ENCODE assay signal across 16 cellular contexts in genomic region chr5:31237159-31237558, GRCh38. TPM values are rescaled to one million over a fixed set of nuclear protein-coding genes. Genes with fewer than 3 reads are reported as not detected.
DNase-seq lines count a peak whose midpoint lies in the region; ATAC-seq and TF ChIP-seq lines count a peak whose summit lies in the region.
"Had no signal": no experiment of that assay in that cellular context is flagged by ENCODE, and none has a peak within 500 bp of the region (broad histone marks: within the 10 kb centered on the region; RNA-seq: fewer than 3 reads in every experiment).

No MANE protein-coding gene starts in this region.

- H3K4me3 Mint-ChIP-seq in glutamatergic neuron (ENCODE audit: unreplicated experiment): peak overlapping the region; percentile 52
- H3K4me3 Mint-ChIP-seq: activated CD4-positive, alpha-beta memory T cell treated with anti-CD3 and anti-CD28 coated beads for 36 hours; stimulated activated memory B cell treated with anti-CD40 and anti-IgM and Interleukin-4, amounts not matched to agents 10 μg/mL and 1 μg/mL and 100 μg/mL, for 72 hours; T-cell had no signal

- TF ChIP-seq POLR2A in gastroesophageal sphincter (IDR thresholded peaks at IDR 0.05): no peak

- H3K9me3 ChIP-seq in gastroesophageal sphincter: no peaks in the 10 kb centered on the region
- H3K9me3 ChIP-seq: gastrocnemius medialis, HAP-1 had no signal

- peaks cover 7% of the 10 kb centered on the region for H3K9me3 Mint-ChIP-seq in glutamatergic neuron (ENCODE audit: unreplicated experiment)
- H3K9me3 Mint-ChIP-seq: activated CD4-positive, alpha-beta memory T cell treated with anti-CD3 and anti-CD28 coated beads for 36 hours; stimulated activated memory B cell treated with anti-CD40 and anti-IgM and Interleukin-4, amounts not matched to agents 10 μg/mL and 1 μg/mL and 100 μg/mL, for 72 hours had no signal

- in situ Hi-C loops in SK-MEL-5 (cut with HindIII; ENCODE audit: low pct_unique_long_range_greater_than_20kb, low sequenced_read_pairs): no loop called here

- H3K27me3 Mint-ChIP-seq in glutamatergic neuron (ENCODE audit: unreplicated experiment): peaks cover 6% of the 10 kb centered on the region
- H3K27me3 Mint-ChIP-seq: stimulated activated memory B cell treated with anti-CD40 and anti-IgM and Interleukin-4, amounts not matched to agents 10 μg/mL and 1 μg/mL and 100 μg/mL, for 72 hours had no signal

- peak; percentile 23 for TF ChIP-seq CTCF in C4-2B (conservative IDR thresholded peaks at IDR 0.05)
- TF ChIP-seq CTCF in glutamatergic neuron (IDR thresholded peaks at IDR 0.05; ENCODE audit: partially characterized antibody, unreplicated experiment): no peak
- no peak for TF ChIP-seq CTCF in gastroesophageal sphincter (IDR thresholded peaks at IDR 0.05)

- H3K27ac ChIP-seq in C4-2B: no peak overlapping the region
- H3K27ac ChIP-seq in gastroesophageal sphincter: no peak overlapping the region
- H3K27ac ChIP-seq: gastrocnemius medialis had no signal

- no peak for TF ChIP-seq EP300 in gastroesophageal sphincter (IDR thresholded peaks at IDR 0.05)

- H3K4me1 ChIP-seq in gastroesophageal sphincter: peaks cover 0 to 8% (median 0%) of the 10 kb centered on the region in 3 donors
- H3K4me1 ChIP-seq: gastrocnemius medialis had no signal

- no peak for ATAC-seq in gastroesophageal sphincter
- ATAC-seq: gastrocnemius medialis; stimulated activated memory B cell treated with anti-CD40 and anti-IgM and Interleukin-4, amounts not matched to agents 10 μg/mL and 1 μg/mL and 100 μg/mL, for 72 hours; T-cell had no signal

- WGBS in gastroesophageal sphincter (ENCODE audit: low coverage in 1 of 2), 2 donors: 63 to 76% methylated on average over 5 of the region's 5 CpGs

- H3K36me3 Mint-ChIP-seq in glutamatergic neuron (ENCODE audit: unreplicated experiment): no peaks in the 10 kb centered on the region
- H3K36me3 Mint-ChIP-seq: activated CD4-positive, alpha-beta memory T cell treated with anti-CD3 and anti-CD28 coated beads for 36 hours; stimulated activated memory B cell treated with anti-CD40 and anti-IgM and Interleukin-4, amounts not matched to agents 10 μg/mL and 1 μg/mL and 100 μg/mL, for 72 hours; T-cell had no signal

- peaks cover 29% of the 10 kb centered on the region for H3K4me1 Mint-ChIP-seq in glutamatergic neuron (ENCODE audit: low read depth, unreplicated experiment)
- H3K4me1 Mint-ChIP-seq: stimulated activated memory B cell treated with anti-CD40 and anti-IgM and Interleukin-4, amounts not matched to agents 10 μg/mL and 1 μg/mL and 100 μg/mL, for 72 hours; T-cell had no signal

- peak overlapping the region; percentile 95 for H3K27ac Mint-ChIP-seq in glutamatergic neuron (ENCODE audit: unreplicated experiment)
- H3K27ac Mint-ChIP-seq: activated CD4-positive, alpha-beta memory T cell treated with anti-CD3 and anti-CD28 coated beads for 36 hours; stimulated activated memory B cell treated with anti-CD40 and anti-IgM and Interleukin-4, amounts not matched to agents 10 μg/mL and 1 μg/mL and 100 μg/mL, for 72 hours; T-cell had no signal

- H3K4me3 ChIP-seq in gastroesophageal sphincter: no peak overlapping the region
- H3K4me3 ChIP-seq: gastrocnemius medialis, HAP-1 had no signal

- no peaks in the 10 kb centered on the region for H3K27me3 ChIP-seq in gastroesophageal sphincter
- H3K27me3 ChIP-seq: gastrocnemius medialis had no signal

- H3K36me3 ChIP-seq in gastroesophageal sphincter: no peaks in the 10 kb centered on the region
- H3K36me3 ChIP-seq: gastrocnemius medialis had no signal

- DNase-seq in HT-29 (ENCODE audit: low spot score) (peak; percentile 23), SK-MEL-5 (ENCODE audit: low read depth, low spot score) (peak; percentile 59), glutamatergic neuron (peak; percentile 26), NCI-H2107 treated with DMSO at 0.1 percent for 48 hours (lab: John Stamatoyannopoulos, UW; ENCODE audit: unreplicated experiment) (no peak), NCI-H1694 treated with DMSO at 0.1 percent for 48 hours (lab: John Stamatoyannopoulos, UW) (no peak)
- no peak for DNase-seq in stimulated activated CD4-positive, alpha-beta T cell treated with anti-CD3 and anti-CD28 coated beads, Interleukin-2, amount 100 ng/mL, for 24 hours
- DNase-seq: activated CD4-positive, alpha-beta memory T cell treated with anti-CD3 and anti-CD28 coated beads for 36 hours; activated naive CD4-positive, alpha-beta T cell; cerebellar nuclear complex; gastrocnemius medialis; KG1; T-cell had no signal

RNA-seq across cellular contexts. Expression of gene CDH6, which starts 43.7 kb away (rescaled TPM):
- not detected in 2 replicates for total RNA-seq in HT-29 (2014; rRNA removed; shearing (Covaris generic))
- not detected in 2 replicates for total RNA-seq in SK-MEL-5 (2014; rRNA removed; shearing (Covaris generic))
- polyA plus RNA-seq in SK-MEL-5 (2015; cell fraction: cytosol; rRNA removed): not detected in 2 replicates
- not detected in 2 replicates for polyA plus RNA-seq in SK-MEL-5 (2015; cell fraction: nucleus; rRNA removed)
- total RNA-seq in glutamatergic neuron (ENCODE audit: unreplicated experiment) (178 TPM), gastroesophageal sphincter (10 to 100 TPM in 1 of 4 donors, 1 to 10 TPM in 3; 5.5 to 10.9 (median 8.4) TPM)
- total RNA-seq: activated CD4-positive, alpha-beta memory T cell treated with anti-CD3 and anti-CD28 coated beads for 36 hours had no signal

Comparison
In these comparisons a context has a peak if more than half of its experiments do, and no peak if none do; other contexts are left out.
1. DNase-seq: peak in HT-29 (single experiment), SK-MEL-5 (single experiment) and glutamatergic neuron (single experiment); none in NCI-H2107 treated with DMSO at 0.1 percent for 48 hours (single experiment), stimulated activated CD4-positive, alpha-beta T cell treated with anti-CD3 and anti-CD28 coated beads, Interleukin-2, amount 100 ng/mL, for 24 hours (0 of 2) and NCI-H1694 treated with DMSO at 0.1 percent for 48 hours (single experiment).
2. RNA of gene CDH6, which starts 43.7 kb away (total RNA-seq): 178 TPM in glutamatergic neuron (single experiment); 5.5 to 10.9 TPM in gastroesophageal sphincter, not detected in HT-29 and not detected in SK-MEL-5; every median in the first group is over 10 times any median in the second.